ENCODE assay signal across 8 cellular contexts in the genomic region with DNA sequence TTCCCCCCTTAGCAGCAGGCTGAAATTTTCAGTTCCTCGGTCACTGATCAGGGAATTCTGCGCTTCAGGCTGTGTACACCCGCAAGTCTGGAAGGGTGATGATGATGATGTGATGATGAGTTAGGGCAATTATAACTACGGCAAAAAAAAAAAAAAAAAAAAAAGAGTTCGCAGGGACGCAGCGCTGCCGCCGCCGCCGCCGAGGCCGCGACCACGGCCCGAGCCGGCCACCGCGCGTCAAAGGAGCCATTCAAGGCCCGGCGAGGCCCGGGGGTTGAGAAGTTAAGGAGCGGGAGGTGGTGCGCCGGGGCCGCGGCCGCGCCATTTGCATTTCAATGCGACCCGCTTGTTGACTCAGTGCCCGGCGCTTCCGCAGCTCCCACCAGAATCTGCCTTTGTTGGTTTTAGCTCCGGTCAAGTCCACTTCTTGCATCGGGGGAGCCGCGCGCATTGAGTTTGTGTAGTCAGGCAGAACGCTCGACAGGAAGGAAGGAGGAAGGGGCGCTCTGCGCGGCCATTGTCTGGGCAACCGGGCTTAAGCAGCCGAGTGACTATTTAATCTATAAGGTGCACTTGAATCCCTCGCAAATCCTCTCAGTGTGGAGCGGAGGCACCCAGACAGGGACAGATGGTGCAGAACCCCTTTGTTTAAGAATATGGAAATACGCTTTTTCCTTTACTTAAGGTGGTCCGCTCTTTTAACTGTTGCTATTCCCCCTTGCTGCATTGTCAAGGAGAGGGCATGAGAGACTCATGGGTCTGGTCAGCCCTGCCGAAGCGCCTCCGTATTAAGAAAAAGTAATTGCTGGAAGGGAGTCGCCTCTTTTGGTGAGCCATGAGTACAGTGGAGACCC.
A peak's percentile ranks its signal among the peaks of the same experiment; 100 is the strongest.
DNase-seq lines count a peak whose midpoint lies in the region; ATAC-seq and TF ChIP-seq lines count a peak whose summit lies in the region.

No MANE protein-coding gene starts in this region.

- H3K4me1 Mint-ChIP-seq in GM23338: peaks cover 39% of the 10 kb centered on the region

- H3K4me2 ChIP-seq in DOHH2 (ENCODE audit: low read length): peak overlapping the region; percentile 52
- H3K4me2 ChIP-seq in GM23338: peak overlapping the region; percentile 70

- DNase-seq in GM23338 (ENCODE audit: low spot score) (peak; percentile 99), NCI-H2029 treated with DMSO at 0.1 percent for 48 hours (lab: John Stamatoyannopoulos, UW) (peak; percentile 71), fibroblast of the aortic adventitia (ENCODE audit: low read depth) (peak; percentile 59), upper lobe of right lung (peak; percentile 84), NK-92 (lab: John Stamatoyannopoulos, UW; ENCODE audit: unreplicated experiment) (no peak)
- peak; percentile 25 for DNase-seq in activated T-cell treated with anti-CD3 and anti-CD28 coated beads, Interleukin-2, amount 50 U/mL, for 1 hour

- peak overlapping the region; percentile 99 for H3K27ac Mint-ChIP-seq in GM23338

- H3K4me3 Mint-ChIP-seq in GM23338: peak overlapping the region; percentile 68

- peaks cover 37% of the 10 kb centered on the region for H3K9me3 Mint-ChIP-seq in GM23338

- H3K27ac ChIP-seq in DOHH2 (ENCODE audit: low read depth, low read length) (no peak overlapping the region), GM23338 (ENCODE audit: low read depth) (peak overlapping the region; percentile 98), muscle layer of duodenum (ENCODE audit: low read length) (peak overlapping the region; percentile 49), upper lobe of right lung (peak overlapping the region; percentile 92)

- H3K9me2 ChIP-seq in DOHH2 (replicated peaks; ENCODE audit: control insufficient read depth, low read length) (no peaks in the 10 kb centered on the region), GM23338 (ENCODE audit: insufficient read depth) (no peaks in the 10 kb centered on the region)

- intact Hi-C loops in upper lobe of right lung (cut with DNase I): no loop called here

- peaks cover 14% of the 10 kb centered on the region for H3K27me3 ChIP-seq in DOHH2 (ENCODE audit: control insufficient read depth, low read length)
- no peaks in the 10 kb centered on the region for H3K27me3 ChIP-seq in GM23338 (ENCODE audit: insufficient read depth)
- H3K27me3 ChIP-seq in muscle layer of duodenum (ENCODE audit: low read depth, low read length): no peaks in the 10 kb centered on the region
- no peaks in the 10 kb centered on the region for H3K27me3 ChIP-seq in upper lobe of right lung

- H3K4me3 ChIP-seq in DOHH2 (ENCODE audit: low read length): peak overlapping the region; percentile 28
- peak overlapping the region; percentile 43 for H3K4me3 ChIP-seq in GM23338
- peak overlapping the region; percentile 63 for H3K4me3 ChIP-seq in fibroblast of the aortic adventitia (ENCODE audit: low read depth, low read length)
- peak overlapping the region; percentile 67 to 70 for H3K4me3 ChIP-seq in muscle layer of duodenum (ENCODE audit: low read depth in 1 of 2, low read length in 2 of 2)
- H3K4me3 ChIP-seq in upper lobe of right lung: peak overlapping the region; percentile 63

- TF ChIP-seq CTCF in DOHH2 (IDR thresholded peaks at IDR 0.05; ENCODE audit: low read depth, low read length, poor library complexity, severe bottlenecking) (no peak), GM23338 (conservative IDR thresholded peaks at IDR 0.05; ENCODE audit: low read depth in 2 of 2) (no peak), fibroblast of the aortic adventitia (IDR thresholded peaks at IDR 0.05; ENCODE audit: insufficient read depth, low read length) (no peak), upper lobe of right lung (IDR thresholded peaks at IDR 0.05) (no peak)

- H3K4me1 ChIP-seq in DOHH2 (ENCODE audit: control insufficient read depth, low read length) (peaks cover 18% of the 10 kb centered on the region; the same call in 1 of the 2 replicates), GM23338 (ENCODE audit: insufficient read depth) (peaks cover 34% of the 10 kb centered on the region), muscle layer of duodenum (ENCODE audit: control insufficient read depth in 1 of 2, insufficient read depth in 2 of 2, low read length in 2 of 2) (peaks cover 0 to 5% of the 10 kb centered on the region in 2 donors), upper lobe of right lung (no peaks in the 10 kb centered on the region)

- no peaks in the 10 kb centered on the region for H3K9me3 ChIP-seq in DOHH2 (ENCODE audit: control insufficient read depth, insufficient read depth, low read length)
- H3K9me3 ChIP-seq in muscle layer of duodenum (ENCODE audit: control insufficient read depth in 1 of 2, low read length in 2 of 2): no peaks in the 10 kb centered on the region
- H3K9me3 ChIP-seq in upper lobe of right lung: no peaks in the 10 kb centered on the region

- H3K36me3 ChIP-seq in DOHH2 (ENCODE audit: control insufficient read depth, low read length): no peaks in the 10 kb centered on the region
- H3K36me3 ChIP-seq in GM23338 (ENCODE audit: insufficient read depth): no peaks in the 10 kb centered on the region; the same call in 1 of the 2 replicates
- H3K36me3 ChIP-seq in muscle layer of duodenum (ENCODE audit: control insufficient read depth in 1 of 2, insufficient read depth in 2 of 2, low read length in 2 of 2): no peaks in the 10 kb centered on the region
- H3K36me3 ChIP-seq in upper lobe of right lung: no peaks in the 10 kb centered on the region

- H2AFZ ChIP-seq in GM23338: peak overlapping the region; percentile 20; the same call in 1 of the 2 replicates

- no peaks in the 10 kb centered on the region for H3F3A ChIP-seq in DOHH2 (ENCODE audit: control insufficient read depth, insufficient read depth)
- H3F3A ChIP-seq in GM23338 (replicated peaks; ENCODE audit: low read depth): peaks cover 16% of the 10 kb centered on the region

- H4K20me1 ChIP-seq in DOHH2 (ENCODE audit: control insufficient read depth, insufficient read depth, low read depth, low read length) (no peaks in the 10 kb centered on the region), GM23338 (replicated peaks; ENCODE audit: insufficient read depth) (no peaks in the 10 kb centered on the region)

- H3K79me2 ChIP-seq in DOHH2 (ENCODE audit: control insufficient read depth, low read length): no peaks in the 10 kb centered on the region
- H3K79me2 ChIP-seq in GM23338 (replicated peaks; ENCODE audit: insufficient read depth): no peaks in the 10 kb centered on the region

- ATAC-seq in GM23338: peak; percentile 94
- ATAC-seq in upper lobe of right lung: peak; percentile 77

- H3K27me3 Mint-ChIP-seq in GM23338 (ENCODE audit: insufficient read depth, low read depth, poor library complexity): peaks cover 10% of the 10 kb centered on the region

- H3K36me3 Mint-ChIP-seq in GM23338 (ENCODE audit: low read depth): peaks cover 41% of the 10 kb centered on the region

TF ChIP-seq in GM23338, 12 proteins besides CTCF, POLR2A, EP300 and RAD21 (continues in another document):
- no peak for TF ChIP-seq ZNF114 (CRISPR knock-in tag; IDR thresholded peaks at IDR 0.05)
- TF ChIP-seq, protein P1, sequence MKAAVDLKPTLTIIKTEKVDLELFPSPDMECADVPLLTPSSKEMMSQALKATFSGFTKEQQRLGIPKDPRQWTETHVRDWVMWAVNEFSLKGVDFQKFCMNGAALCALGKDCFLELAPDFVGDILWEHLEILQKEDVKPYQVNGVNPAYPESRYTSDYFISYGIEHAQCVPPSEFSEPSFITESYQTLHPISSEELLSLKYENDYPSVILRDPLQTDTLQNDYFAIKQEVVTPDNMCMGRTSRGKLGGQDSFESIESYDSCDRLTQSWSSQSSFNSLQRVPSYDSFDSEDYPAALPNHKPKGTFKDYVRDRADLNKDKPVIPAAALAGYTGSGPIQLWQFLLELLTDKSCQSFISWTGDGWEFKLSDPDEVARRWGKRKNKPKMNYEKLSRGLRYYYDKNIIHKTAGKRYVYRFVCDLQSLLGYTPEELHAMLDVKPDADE (IDR thresholded peaks at IDR 0.05): peak; percentile 57; the same call in 1 of the 2 replicates
- peak; percentile 71 for TF ChIP-seq NANOG (IDR thresholded peaks at IDR 0.05; ENCODE audit: borderline replicate concordance)
- TF ChIP-seq POLR2AphosphoS5 (IDR thresholded peaks at IDR 0.05; ENCODE audit: low read depth): peak; percentile 38
- no peak for TF ChIP-seq EZH2 (IDR thresholded peaks at IDR 0.05; ENCODE audit: low read depth, unreplicated experiment)
- no peak for TF ChIP-seq ZNF331 (CRISPR knock-in tag; IDR thresholded peaks at IDR 0.05; ENCODE audit: low read depth)
